ENCODE assay signal across 8 cellular contexts in the genomic region with DNA sequence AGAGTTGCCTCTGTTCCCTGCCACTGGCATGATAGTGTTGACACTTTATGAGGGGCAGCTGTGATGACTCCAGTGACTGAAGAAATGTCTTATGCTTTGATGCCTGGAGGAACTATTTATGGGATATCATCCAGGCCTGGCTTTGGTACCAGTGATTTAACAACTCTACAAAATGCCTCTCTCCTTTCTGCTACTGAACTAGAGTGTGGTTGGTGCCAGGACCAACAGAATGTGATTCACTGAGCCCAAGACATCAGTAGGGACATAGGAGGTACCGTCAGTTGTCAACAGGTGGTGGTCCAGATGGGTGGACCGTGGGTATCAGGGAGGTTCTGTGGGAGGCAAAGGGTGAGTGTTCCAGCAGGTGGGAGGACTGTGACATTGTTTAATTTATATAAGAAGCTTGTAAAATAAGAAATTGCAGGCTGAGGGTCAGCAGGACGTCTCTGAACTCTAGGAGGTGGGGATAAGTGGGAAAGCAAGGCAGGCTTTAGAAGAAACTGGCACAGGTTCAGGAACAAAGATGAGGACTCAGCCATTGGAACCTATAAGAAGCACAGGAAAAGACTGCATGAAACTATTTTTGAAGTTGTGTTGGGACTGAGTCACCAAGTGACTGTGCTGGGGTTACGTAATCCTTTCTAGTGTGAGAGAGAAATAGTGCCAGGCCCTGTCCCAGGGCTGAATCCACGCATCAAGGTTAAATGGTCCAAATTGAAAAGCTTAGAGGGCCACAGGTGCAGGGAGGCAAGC. TPM values are rescaled to one million over a fixed set of nuclear protein-coding genes. Genes with fewer than 3 reads are reported as not detected.
A peak's percentile ranks its signal among the peaks of the same experiment; 100 is the strongest.
DNase-seq lines count a peak whose midpoint lies in the region; TF ChIP-seq lines count a peak whose summit lies in the region.

No MANE protein-coding gene starts in this region.

- no peak overlapping the region for H3K27ac ChIP-seq in neural progenitor cell

- H3K27me3 Mint-ChIP-seq in Calu3 (ENCODE audit: unreplicated experiment) (peaks cover 17% of the 10 kb centered on the region), neural progenitor cell (ENCODE audit: insufficient read depth, low read depth) (peaks cover 3% of the 10 kb centered on the region)

- no peak overlapping the region for H3K4me2 ChIP-seq in neural progenitor cell

- peak overlapping the region; percentile 11 for H3K27ac Mint-ChIP-seq in Calu3 (ENCODE audit: unreplicated experiment)
- peak overlapping the region; percentile 43 for H3K27ac Mint-ChIP-seq in neural progenitor cell

- DNase-seq in Calu3, result peak; percentile 60
- DNase-seq in NOMO-1 treated with DMSO at 0.1 percent for 48 hours (lab: John Stamatoyannopoulos, UW; ENCODE audit: unreplicated experiment), result peak; percentile 75
- DNase-seq in epidermal melanocyte (ENCODE audit: insufficient read length, low spot score), result peak; percentile 32
- DNase-seq in neural progenitor cell (ENCODE audit: low spot score), result no peak
- no peak for DNase-seq in activated CD4-positive, CD25-positive, alpha-beta regulatory T cell treated with anti-CD3 and anti-CD28 coated beads, Interleukin-2, amount 50 U/mL, for 72 hours
- DNase-seq in NCI-H1694 treated with DMSO at 0.1 percent for 48 hours (lab: John Stamatoyannopoulos, UW), result no peak
- DNase-seq in activated gamma-delta T cell (lab: John Stamatoyannopoulos, UW), result no peak
- DNase-seq in NCI-H526 (lab: John Stamatoyannopoulos, UW), result no peak

- H3K4me1 Mint-ChIP-seq in Calu3 (ENCODE audit: low read depth, unreplicated experiment) (peaks cover 11% of the 10 kb centered on the region), neural progenitor cell (peaks cover 3% of the 10 kb centered on the region)

- H3K4me1 ChIP-seq in neural progenitor cell, result no peaks in the 10 kb centered on the region

- no peak overlapping the region for H2AFZ ChIP-seq in neural progenitor cell (replicated peaks)

- no peaks in the 10 kb centered on the region for H3K79me2 ChIP-seq in neural progenitor cell (ENCODE audit: low read depth)

- no peaks in the 10 kb centered on the region for H3K36me3 Mint-ChIP-seq in Calu3 (ENCODE audit: insufficient read depth, unreplicated experiment)
- no peaks in the 10 kb centered on the region for H3K36me3 Mint-ChIP-seq in neural progenitor cell

- intact Hi-C loops in Calu3 (cut with micrococcal nuclease; ENCODE audit: unreplicated experiment), result no loop called here

- no peaks in the 10 kb centered on the region for H3K9me3 ChIP-seq in neural progenitor cell (ENCODE audit: low read depth)

- no peaks in the 10 kb centered on the region for H3K27me3 ChIP-seq in neural progenitor cell

- H3K9me3 Mint-ChIP-seq in Calu3 (ENCODE audit: low read depth, unreplicated experiment) (peaks cover 5% of the 10 kb centered on the region), neural progenitor cell (peaks cover 23% of the 10 kb centered on the region)

- H3K4me3 ChIP-seq in neural progenitor cell, result no peak overlapping the region

- H3F3A ChIP-seq in neural progenitor cell (ENCODE audit: low read depth), result no peaks in the 10 kb centered on the region

- H3K4me3 Mint-ChIP-seq in Calu3 (ENCODE audit: low read depth, unreplicated experiment) (no peak overlapping the region), neural progenitor cell (no peak overlapping the region)

- H3K9ac ChIP-seq in neural progenitor cell, result no peak overlapping the region

- H4K20me1 ChIP-seq in neural progenitor cell (ENCODE audit: low read depth), result no peaks in the 10 kb centered on the region

- TF ChIP-seq CTCF in Calu3 (IDR thresholded peaks at IDR 0.05; ENCODE audit: unreplicated experiment) (no peak), neural progenitor cell (IDR thresholded peaks at IDR 0.05) (no peak)

- H3K36me3 ChIP-seq in neural progenitor cell, result no peaks in the 10 kb centered on the region

- BruUV-seq in Calu3 (replicated peaks; lab: Mats Ljungman, UMichigan), result no TSS peak

- CTCF ChIA-PET in Calu3 (lab: Charles Lee), result interaction anchor here (0.5 to 1.3 kb wide), 3 partner anchors 11 to 197 kb away, joined by 3 to 5 read pairs (median 3); no protein-coding TSS in a partner anchor

RNA-seq across cellular contexts. Expression of gene SLC7A14, which starts 28.5 kb away (rescaled TPM):
- total RNA-seq in Calu3 (2022), result not detected in 2 replicates
- total RNA-seq in neural progenitor cell (ENCODE audit: low replicate concordance), result under 0.01 TPM in 1 of 2 replicates, not detected in the other

Comparison
In these comparisons a context has a peak if more than half of its experiments do, and no peak if none do; other contexts are left out.
1. DNase-seq: peak in Calu3 (single experiment), NOMO-1 treated with DMSO at 0.1 percent for 48 hours (single experiment) and epidermal melanocyte (single experiment); none in neural progenitor cell (single experiment), activated CD4-positive, CD25-positive, alpha-beta regulatory T cell treated with anti-CD3 and anti-CD28 coated beads, Interleukin-2, amount 50 U/mL, for 72 hours (single experiment), NCI-H1694 treated with DMSO at 0.1 percent for 48 hours (single experiment), activated gamma-delta T cell (single experiment) and NCI-H526 (0 of 2).